14 cellular contexts compared by ENCODE assay signal in the genomic region with DNA sequence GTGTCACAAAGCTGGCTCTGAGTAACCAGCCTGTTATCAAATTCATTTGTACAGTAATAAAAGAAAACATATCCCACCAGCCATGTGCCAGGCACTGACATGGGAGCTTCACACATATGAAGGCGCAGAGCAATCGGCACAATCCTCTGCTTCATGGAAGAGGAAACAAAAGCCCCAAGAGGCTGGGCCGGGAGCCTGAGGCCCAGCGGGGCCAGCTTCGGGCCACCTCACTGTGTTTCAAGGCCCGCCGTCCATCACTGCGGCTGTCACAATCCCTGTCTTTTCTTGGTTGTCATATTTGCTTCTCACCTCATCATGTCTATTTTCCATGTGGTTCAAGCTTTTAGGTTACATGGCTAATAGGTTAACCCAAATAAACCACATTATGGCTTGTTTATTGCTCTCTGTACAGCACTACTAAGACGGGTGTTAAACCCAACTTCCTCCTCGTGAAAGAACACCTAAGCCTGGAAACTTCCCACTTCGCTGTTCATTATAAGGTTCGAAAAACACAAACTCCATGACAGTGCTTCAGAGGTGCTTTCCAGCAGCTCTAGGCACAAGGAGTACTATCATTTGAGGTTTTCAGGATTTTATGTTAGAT.
"Had no signal": no experiment of that assay in that cellular context is flagged by ENCODE, and none has a peak within 500 bp of the region (broad histone marks: within the 10 kb centered on the region; RNA-seq: fewer than 3 reads in every experiment).

No MANE protein-coding gene starts in this region.

- H3K27me3 ChIP-seq: tibial artery had no signal

- H3K4me3 Mint-ChIP-seq: activated CD4-positive, alpha-beta T cell treated with anti-CD3 and anti-CD28 coated beads, Interleukin-2, amount 10 ng/mL, durations not matched to agents 24 days and 14 days; activated CD8-positive, alpha-beta T cell treated with anti-CD3 and anti-CD28 coated beads for 36 hours; activated naive CD4-positive, alpha-beta T cell treated with anti-CD3 and anti-CD28 coated beads for 36 hours; naive thymus-derived CD8-positive, alpha-beta T cell had no signal

- H3K4me1 ChIP-seq: body of pancreas had no signal

- H3K9me3 Mint-ChIP-seq: activated CD4-positive, alpha-beta T cell treated with anti-CD3 and anti-CD28 coated beads, Interleukin-2, amount 10 ng/mL, durations not matched to agents 24 days and 14 days; activated CD8-positive, alpha-beta T cell treated with anti-CD3 and anti-CD28 coated beads for 36 hours; activated naive CD4-positive, alpha-beta T cell treated with anti-CD3 and anti-CD28 coated beads for 36 hours; activated T-helper 2 cell treated with anti-CD3 and anti-CD28 coated beads, Interferon-gamma antibody, Interleukin-2, Interleukin-4, amounts not matched to agents 10 μg/mL and 5 μg/mL and 100 μg/mL, durations not matched to agents 14 hours and 24 hours and 36 hours; naive thymus-derived CD8-positive, alpha-beta T cell had no signal

- H3K36me3 ChIP-seq: tibial artery had no signal

- ATAC-seq: activated CD8-positive, alpha-beta T cell treated with anti-CD3 and anti-CD28 coated beads for 36 hours; body of pancreas; left lobe of liver; naive thymus-derived CD8-positive, alpha-beta T cell had no signal

- H3K4me3 ChIP-seq: body of pancreas, tibial artery had no signal

- H3K9me3 ChIP-seq: body of pancreas, tibial artery had no signal

- DNase-seq: activated CD4-positive, alpha-beta T cell treated with anti-CD3 and anti-CD28 coated beads, Interleukin-2, amount 10 ng/mL, durations not matched to agents 24 days and 14 days; activated CD8-positive, alpha-beta T cell treated with anti-CD3 and anti-CD28 coated beads for 36 hours; activated naive CD4-positive, alpha-beta T cell treated with anti-CD3 and anti-CD28 coated beads for 36 hours; activated T-cell treated with anti-CD3 and anti-CD28 coated beads, Interleukin-2, amount 50 U/mL, for 1 hour; body of pancreas; dermis blood vessel endothelial cell; hippocampal formation; naive thymus-derived CD8-positive, alpha-beta T cell; nucleus accumbens; stimulated activated naive CD4-positive, alpha-beta T cell; substantia nigra; tibial artery had no signal

- H3K27ac Mint-ChIP-seq: activated CD4-positive, alpha-beta T cell treated with anti-CD3 and anti-CD28 coated beads, Interleukin-2, amount 10 ng/mL, durations not matched to agents 24 days and 14 days; activated CD8-positive, alpha-beta T cell treated with anti-CD3 and anti-CD28 coated beads for 36 hours; activated naive CD4-positive, alpha-beta T cell treated with anti-CD3 and anti-CD28 coated beads for 36 hours; activated T-helper 2 cell treated with anti-CD3 and anti-CD28 coated beads, Interferon-gamma antibody, Interleukin-2, Interleukin-4, amounts not matched to agents 10 μg/mL and 5 μg/mL and 100 μg/mL, durations not matched to agents 14 hours and 24 hours and 36 hours; naive thymus-derived CD8-positive, alpha-beta T cell had no signal

- H3K27ac ChIP-seq: body of pancreas, tibial artery had no signal
